Comparison of ENCODE assay signal across 2 cellular contexts in genomic region chr16:69763557-69763942, GRCh38.
TF ChIP-seq lines count a peak whose summit lies in the region.

No MANE protein-coding gene starts in this region.

TF ChIP-seq in A549, 52 proteins besides CTCF, POLR2A, EP300 and RAD21:
- TF ChIP-seq SMC3 (IDR thresholded peaks at IDR 0.05): no peak
- TF ChIP-seq PHF8 (IDR thresholded peaks at IDR 0.05; ENCODE audit: borderline replicate concordance, low read depth): no peak
- TF ChIP-seq CHD4 (IDR thresholded peaks at IDR 0.05; ENCODE audit: borderline replicate concordance): no peak
- TF ChIP-seq KDM5A (IDR thresholded peaks at IDR 0.05): no peak
- TF ChIP-seq BCL3 (IDR thresholded peaks at IDR 0.05): no peak
- TF ChIP-seq CBX8 (IDR thresholded peaks at IDR 0.05): no peak
- no peak for TF ChIP-seq EHF (CRISPR knock-in tag; IDR thresholded peaks at IDR 0.05)
- TF ChIP-seq ATOH8 (CRISPR knock-in tag; IDR thresholded peaks at IDR 0.05; ENCODE audit: low read depth): no peak
- no peak for TF ChIP-seq JUNB (IDR thresholded peaks at IDR 0.05)
- no peak for TF ChIP-seq ZSCAN20 (CRISPR knock-in tag; IDR thresholded peaks at IDR 0.05)
- TF ChIP-seq KDM1A (IDR thresholded peaks at IDR 0.05; ENCODE audit: low read depth): no peak
- no peak for TF ChIP-seq RFX5 (IDR thresholded peaks at IDR 0.05)

TF ChIP-seq in IMR-90, 13 proteins besides CTCF, POLR2A, EP300 and RAD21:
- no peak for TF ChIP-seq NFE2L2 (IDR thresholded peaks at IDR 0.05; ENCODE audit: low read depth, low read length)
- no peak for TF ChIP-seq CHD1 (IDR thresholded peaks at IDR 0.05; ENCODE audit: low read depth, low read length)
- no peak for TF ChIP-seq RFX5 (IDR thresholded peaks at IDR 0.05; ENCODE audit: low read depth, low read length)
- TF ChIP-seq MAZ (IDR thresholded peaks at IDR 0.05; ENCODE audit: borderline replicate concordance, low read depth, low read length): no peak
- TF ChIP-seq RCOR1 (IDR thresholded peaks at IDR 0.05; ENCODE audit: insufficient replicate concordance, low read length): no peak
- TF ChIP-seq, protein P1, sequence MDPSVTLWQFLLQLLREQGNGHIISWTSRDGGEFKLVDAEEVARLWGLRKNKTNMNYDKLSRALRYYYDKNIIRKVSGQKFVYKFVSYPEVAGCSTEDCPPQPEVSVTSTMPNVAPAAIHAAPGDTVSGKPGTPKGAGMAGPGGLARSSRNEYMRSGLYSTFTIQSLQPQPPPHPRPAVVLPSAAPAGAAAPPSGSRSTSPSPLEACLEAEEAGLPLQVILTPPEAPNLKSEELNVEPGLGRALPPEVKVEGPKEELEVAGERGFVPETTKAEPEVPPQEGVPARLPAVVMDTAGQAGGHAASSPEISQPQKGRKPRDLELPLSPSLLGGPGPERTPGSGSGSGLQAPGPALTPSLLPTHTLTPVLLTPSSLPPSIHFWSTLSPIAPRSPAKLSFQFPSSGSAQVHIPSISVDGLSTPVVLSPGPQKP (IDR thresholded peaks at IDR 0.05; ENCODE audit: borderline replicate concordance, low read depth, low read length): no peak
- TF ChIP-seq, protein P2, sequence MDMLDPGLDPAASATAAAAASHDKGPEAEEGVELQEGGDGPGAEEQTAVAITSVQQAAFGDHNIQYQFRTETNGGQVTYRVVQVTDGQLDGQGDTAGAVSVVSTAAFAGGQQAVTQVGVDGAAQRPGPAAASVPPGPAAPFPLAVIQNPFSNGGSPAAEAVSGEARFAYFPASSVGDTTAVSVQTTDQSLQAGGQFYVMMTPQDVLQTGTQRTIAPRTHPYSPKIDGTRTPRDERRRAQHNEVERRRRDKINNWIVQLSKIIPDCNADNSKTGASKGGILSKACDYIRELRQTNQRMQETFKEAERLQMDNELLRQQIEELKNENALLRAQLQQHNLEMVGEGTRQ (IDR thresholded peaks at IDR 0.05; ENCODE audit: low read depth, low read length): no peak
- no peak for TF ChIP-seq FOS (IDR thresholded peaks at IDR 0.05; ENCODE audit: low read depth, low read length)
- TF ChIP-seq MAFK (IDR thresholded peaks at IDR 0.05; ENCODE audit: low read depth, low read length): no peak
